26 cellular contexts compared by ENCODE assay signal in the genomic region with DNA sequence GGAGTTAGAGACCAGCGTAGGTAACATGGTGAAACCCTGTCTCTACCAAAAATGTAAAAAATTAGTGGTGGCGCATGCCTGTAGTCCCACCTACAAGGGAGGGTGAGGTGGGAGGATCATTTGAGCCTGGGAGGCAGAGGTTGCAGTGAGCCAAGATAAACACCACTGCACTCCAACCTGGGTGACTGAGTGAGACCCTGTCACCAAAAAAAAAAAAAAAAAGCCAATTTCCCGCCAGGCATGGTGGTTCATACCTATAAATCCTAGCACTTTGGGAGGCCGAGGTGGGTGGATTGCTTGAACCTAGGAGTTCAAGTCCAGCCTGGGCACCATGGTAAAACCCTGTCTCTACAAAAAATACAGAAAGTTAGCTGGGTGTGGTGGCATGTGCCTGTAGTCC. TPM values are rescaled to one million over a fixed set of nuclear protein-coding genes. Genes with fewer than 3 reads are reported as not detected.
DNase-seq lines count a peak whose midpoint lies in the region; ATAC-seq, FAIRE-seq and TF ChIP-seq lines count a peak whose summit lies in the region.
"Had no signal": no experiment of that assay in that cellular context is flagged by ENCODE, and none has a peak within 500 bp of the region (broad histone marks: within the 10 kb centered on the region; RNA-seq: fewer than 3 reads in every experiment).

No MANE protein-coding gene starts in this region.

- no peak for TF ChIP-seq POLR2A in K562 (conservative IDR thresholded peaks at IDR 0.05)

- H3K9me3 ChIP-seq in HEK293 (ENCODE audit: control insufficient read depth, insufficient read depth, low read depth, low read length) (no peaks in the 10 kb centered on the region), K562 (replicated peaks; ENCODE audit: control insufficient read depth, insufficient read depth, low read depth, low read length) (no peaks in the 10 kb centered on the region)
- H3K9me3 ChIP-seq: BE2C, BLaER1 had no signal

- TF ChIP-seq CTCF in HEK293 (tag by site-specific recombination; IDR thresholded peaks at IDR 0.05) (no peak), K562 (IDR thresholded peaks at IDR 0.05 in 2 of 3, conservative IDR thresholded peaks at IDR 0.05 in 1 of 3; ENCODE audit: insufficient read depth in 2 of 3, low read depth in 1 of 3, low read length in 3 of 3) (no peak), glutamatergic neuron (IDR thresholded peaks at IDR 0.05; ENCODE audit: partially characterized antibody, unreplicated experiment) (no peak)

- H3K4me3 Mint-ChIP-seq in glutamatergic neuron (ENCODE audit: unreplicated experiment): no peak overlapping the region
- H3K4me3 Mint-ChIP-seq: CD14-positive monocyte; CD4-positive, alpha-beta memory T cell; CD8-positive, alpha-beta memory T cell had no signal

- no peaks in the 10 kb centered on the region; the same call in none of the 2 replicates for H4K20me1 ChIP-seq in K562 (replicated peaks; ENCODE audit: control insufficient read depth, insufficient read depth, low read length)

- H3K36me3 ChIP-seq in HEK293 (ENCODE audit: control insufficient read depth in 2 of 2, insufficient read depth in 1 of 2, low read length in 2 of 2) (peaks cover 0 to 23% of the 10 kb centered on the region in 2 experiments; a peak in 2 of 3 replicates), K562 (ENCODE audit: control insufficient read depth, insufficient read depth, low read length) (peaks cover 43% of the 10 kb centered on the region)
- H3K36me3 ChIP-seq: BE2C had no signal

- H2AFZ ChIP-seq in K562 (ENCODE audit: low read depth, low read length): no peak overlapping the region

- intact Hi-C loops in K562 (cut with micrococcal nuclease): no loop called here

- DNase-seq in K562 (ENCODE audit: extremely low read depth in 1 of 4, low spot score in 3 of 4) (peak in 1 of 4 experiments; percentile 30), frontal cortex (ENCODE audit: low spot score in 2 of 2) (no peak), glutamatergic neuron (no peak), NAMALWA (ENCODE audit: low spot score) (no peak)
- DNase-seq: 8988T; ACHN; BE2C; C1 segment of cervical spinal cord; CD4-positive, alpha-beta memory T cell; CD4-positive, CD25-positive, alpha-beta regulatory T cell; CD8-positive, alpha-beta memory T cell; COR-L47; DMS 273 treated with DMSO at 0.1 percent for 48 hours; DMS153; DMS53; DMS79; DND-41; EL; GDM1 had no signal

- no peak overlapping the region for H3K27ac ChIP-seq in HEK293 (ENCODE audit: extremely low read depth, low read depth, low read length)
- H3K27ac ChIP-seq in K562 (ENCODE audit: extremely low read depth, low read depth, low read length): no peak overlapping the region
- H3K27ac ChIP-seq: BLaER1 had no signal

- WGBS in K562 (ENCODE audit: insufficient coverage, low coverage, missing lambda C conversion rate): 80% methylated on average over 4 of the region's 4 CpGs

- peak; percentile 14; the same call in 1 of the 3 replicates for ATAC-seq in K562
- ATAC-seq: GM12878 had no signal

- no peak overlapping the region for H3K4me3 ChIP-seq in HEK293 (ENCODE audit: low read depth, low read length)
- no peak overlapping the region for H3K4me3 ChIP-seq in K562
- H3K4me3 ChIP-seq: BLaER1, GM12878 had no signal

- H3K9me1 ChIP-seq in K562 (ENCODE audit: control insufficient read depth, insufficient read depth, low read length): no peaks in the 10 kb centered on the region

- TF ChIP-seq RAD21 in K562 (CRISPR knock-in tag; conservative IDR thresholded peaks at IDR 0.05 in 1 of 2, IDR thresholded peaks at IDR 0.05 in 1 of 2): no peak

- H3K27ac Mint-ChIP-seq in glutamatergic neuron (ENCODE audit: unreplicated experiment): no peak overlapping the region
- H3K27ac Mint-ChIP-seq: CD4-positive, alpha-beta memory T cell; CD4-positive, CD25-positive, alpha-beta regulatory T cell; CD8-positive, alpha-beta memory T cell had no signal

- CTCF ChIA-PET in HEK293 (lab: Yijun Ruan, JAX) (no interaction called here), K562 (lab: Yijun Ruan, JAX; ENCODE audit: low intra/inter-chr PET ratio) (interaction anchor here (0.9 kb wide), 1 partner anchor 681 kb away, joined by 4 read pairs; no protein-coding TSS in a partner anchor)

- peak; percentile 29 for FAIRE-seq in K562 (lab: Jason Lieb, UNC)
- FAIRE-seq in frontal cortex (lab: Jason Lieb, UNC): no peak
- FAIRE-seq: A204.1, GM12878, GM12892, GM18507 had no signal

- no peak overlapping the region for H3K4me2 ChIP-seq in K562 (ENCODE audit: insufficient read depth, low read length)
- H3K4me2 ChIP-seq: BLaER1 had no signal

- H3K79me2 ChIP-seq in K562 (ENCODE audit: control insufficient read depth, insufficient read depth, low read length): peaks cover 89% of the 10 kb centered on the region

- no peaks in the 10 kb centered on the region for H3K36me3 Mint-ChIP-seq in glutamatergic neuron (ENCODE audit: unreplicated experiment)

- no peaks in the 10 kb centered on the region for H3K27me3 ChIP-seq in K562 (ENCODE audit: control insufficient read depth in 2 of 2, insufficient read depth in 2 of 2, low read length in 2 of 2)
- H3K27me3 ChIP-seq: BE2C, BLaER1 had no signal

- no peak overlapping the region for H3K9ac ChIP-seq in K562 (ENCODE audit: insufficient read depth in 1 of 2, low read depth in 2 of 2, low read length in 2 of 2)
- H3K9ac ChIP-seq: BLaER1 had no signal

- no TSS peak for BruUV-seq in K562 (replicated peaks; lab: Mats Ljungman, UMichigan)

- POLR2A ChIA-PET in HEK293 (lab: Yijun Ruan, JAX) (no interaction called here), K562 (lab: Yijun Ruan, JAX) (interaction anchor here (0.6 to 2.1 kb wide), 5 partner anchors 9 to 17 kb away, joined by 3 to 8 read pairs (median 3); no protein-coding TSS in a partner anchor)

- H3K9me3 Mint-ChIP-seq in glutamatergic neuron (ENCODE audit: unreplicated experiment): no peaks in the 10 kb centered on the region
- H3K9me3 Mint-ChIP-seq: CD14-positive monocyte; CD4-positive, alpha-beta memory T cell; CD4-positive, CD25-positive, alpha-beta regulatory T cell; CD8-positive, alpha-beta memory T cell had no signal

- peaks cover 5% of the 10 kb centered on the region for H3K27me3 Mint-ChIP-seq in glutamatergic neuron (ENCODE audit: unreplicated experiment)
- H3K27me3 Mint-ChIP-seq: CD4-positive, alpha-beta memory T cell; CD4-positive, CD25-positive, alpha-beta regulatory T cell; CD8-positive, alpha-beta memory T cell had no signal

- no peak for TF ChIP-seq EP300 in K562 (IDR thresholded peaks at IDR 0.05; ENCODE audit: low read length)

- no peaks in the 10 kb centered on the region for H3K4me1 ChIP-seq in HEK293 (ENCODE audit: control insufficient read depth, insufficient read depth, low read length)
- H3K4me1 ChIP-seq in K562 (replicated peaks in 1 of 2; ENCODE audit: control insufficient read depth in 2 of 2, insufficient read depth in 2 of 2, low read length in 2 of 2): peaks cover 6 to 25% of the 10 kb centered on the region in 2 experiments; a peak in 4 of 5 replicates
- H3K4me1 ChIP-seq: BE2C had no signal

- in situ Hi-C loops in K562 (cut with MboI): no loop called here

- H3K4me1 Mint-ChIP-seq in glutamatergic neuron (ENCODE audit: low read depth, unreplicated experiment): peaks cover 3% of the 10 kb centered on the region

TF ChIP-seq in HEK293, 187 proteins besides CTCF, POLR2A, EP300 and RAD21 (continues in another document):
- TF ChIP-seq ZNF391 (tag by site-specific recombination; IDR thresholded peaks at IDR 0.05; ENCODE audit: borderline replicate concordance, low read depth): no peak
- TF ChIP-seq ZNF121 (tag by site-specific recombination; IDR thresholded peaks at IDR 0.05): no peak
- TF ChIP-seq MEIS1 (CRISPR knock-in tag; IDR thresholded peaks at IDR 0.05; ENCODE audit: borderline replicate concordance): no peak
- TF ChIP-seq WT1 (tag by site-specific recombination; IDR thresholded peaks at IDR 0.05): peak; percentile 98
- TF ChIP-seq ZFHX2 (tag by site-specific recombination; conservative IDR thresholded peaks at IDR 0.05): peak; percentile 44
- peak; percentile 62 for TF ChIP-seq EGR2 (tag by site-specific recombination; IDR thresholded peaks at IDR 0.05; ENCODE audit: low read depth)
- TF ChIP-seq GLIS2 (tag by site-specific recombination; IDR thresholded peaks at IDR 0.05): no peak
- TF ChIP-seq TRIM28 (IDR thresholded peaks at IDR 0.05; ENCODE audit: borderline replicate concordance, low read length): no peak

TF ChIP-seq in K562, 482 proteins besides CTCF, POLR2A, EP300 and RAD21:
- no peak for TF ChIP-seq ETV5 (CRISPR knock-in tag; IDR thresholded peaks at IDR 0.05; ENCODE audit: low read depth)
TF ChIP-seq in K562: peak in this region for 0.

RNA-seq across cellular contexts. Expression of a gene that starts 6.9 kb away (rescaled TPM):
- 123 and 357 TPM in 2 replicates for total RNA-seq in K562 (2011; cell fraction: chromatin; rRNA removed; ENCODE audit: low replicate concordance)
- total RNA-seq in K562 (2011; cell fraction: nucleolus; rRNA removed): 80.2 and 91.3 TPM in 2 replicates
- 134 and 162 TPM in 2 replicates for total RNA-seq in K562 (2011; cell fraction: nucleoplasm; rRNA removed)
- total RNA-seq in K562 (2014; rRNA removed): 74.1 and 81.9 TPM in 2 replicates
- 100 and 101 TPM in 2 replicates for total RNA-seq in K562 (2014; rRNA removed; fragmentation: Illumina TruSeq; extraction: Trizol)
- total RNA-seq in K562 (2015; rRNA removed; fragmentation: Illumina TruSeq; extraction: Trizol): 74.6 and 75.2 TPM in 2 replicates
- total RNA-seq in K562 (2021): 91.7 and 102 TPM in 2 replicates
- polyA plus RNA-seq in K562 (2011; rRNA removed): 106 and 114 TPM in 2 replicates
- 78.3 and 108 TPM in 2 replicates for polyA plus RNA-seq in K562 (2011; cell fraction: cytosol; rRNA removed)
- polyA plus RNA-seq in K562 (2011; cell fraction: nucleus; rRNA removed): 46.6 and 68.4 TPM in 2 replicates
- polyA plus RNA-seq in K562 (2012): 50.0 and 65.9 TPM in 2 replicates
- 87.0 and 111 TPM in 2 replicates for polyA plus RNA-seq in K562 (2014; fragmentation: Illumina TruSeq; extraction: Trizol)
- polyA plus RNA-seq in K562 (2014; fragmentation: Nextera tagmentation; extraction: Ambion mirVana): 10 to 100 TPM; 35.7 to 52.2 TPM
- polyA plus RNA-seq in K562 (2014; rRNA removed): 74.3 and 101 TPM in 2 replicates
- 134 and 158 TPM in 2 replicates for polyA minus RNA-seq in K562 (2011; rRNA and poly(A)+ RNA removed)
- 56.0 and 69.2 TPM in 2 replicates for polyA minus RNA-seq in K562 (2011; cell fraction: cytosol; rRNA and poly(A)+ RNA removed)
- 44.8 and 79.4 TPM in 2 replicates for polyA minus RNA-seq in K562 (2011; cell fraction: nucleus; rRNA and poly(A)+ RNA removed)
- 47.7 TPM for total RNA-seq in frontal cortex
- 35.5 TPM for total RNA-seq in glutamatergic neuron (ENCODE audit: unreplicated experiment)
